In the genomic region with DNA sequence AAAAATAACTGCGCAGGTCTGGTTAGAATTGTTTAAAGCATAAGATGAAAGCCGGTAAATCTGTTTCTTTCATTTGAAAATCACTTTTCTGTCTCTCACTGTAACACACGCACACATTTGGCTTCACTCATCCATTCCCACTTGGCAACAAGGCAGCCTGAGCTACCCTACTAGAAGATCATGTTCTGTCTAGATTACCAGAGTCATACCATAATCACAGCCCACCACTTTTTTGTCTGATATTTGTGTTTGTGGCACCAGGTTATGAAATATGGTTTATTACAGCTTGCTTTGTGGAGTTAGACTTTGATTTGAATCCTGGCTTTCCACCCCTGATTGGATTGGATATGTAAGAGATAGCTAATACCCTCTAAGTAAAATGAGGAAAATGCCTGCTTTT, we compare ENCODE assay signal across 8 cellular contexts. TPM values are rescaled to one million over a fixed set of nuclear protein-coding genes. Genes with fewer than 3 reads are reported as not detected.
DNase-seq lines count a peak whose midpoint lies in the region; ATAC-seq, FAIRE-seq and TF ChIP-seq lines count a peak whose summit lies in the region.

No MANE protein-coding gene starts in this region.

- H2AFZ ChIP-seq in HCT116 (ENCODE audit: low read depth, low read length, poor library complexity, severe bottlenecking) (no peak overlapping the region), K562 (ENCODE audit: low read depth, low read length) (no peak overlapping the region)

- H4K20me1 ChIP-seq in HCT116 (ENCODE audit: insufficient read depth) (no peaks in the 10 kb centered on the region), K562 (replicated peaks; ENCODE audit: control insufficient read depth, insufficient read depth, low read length) (no peaks in the 10 kb centered on the region)

- intact Hi-C loops in HCT116 (cut with micrococcal nuclease) (no loop called here), K562 (cut with micrococcal nuclease) (no loop called here), left lung (cut with DNase I) (loop anchor here in 1 of 2 donors (10.0 kb wide), 1 partner anchor 52 kb away; the partner anchor contains the start of gene G3BP2)

- POLR2A ChIA-PET in HCT116 (lab: Charles Lee): interaction anchor here (1.0 kb wide), 2 partner anchors 10 to 14 kb away, joined by 3 read pairs; no protein-coding TSS in a partner anchor
- POLR2A ChIA-PET in K562 (lab: Yijun Ruan, JAX): interaction anchor here (0.6 to 3.8 kb wide), 3 partner anchors 12 to 20 kb away, joined by 3 to 30 read pairs (median 25); no protein-coding TSS in a partner anchor

- H3K9ac ChIP-seq in HCT116 (ENCODE audit: low read length) (no peak overlapping the region), K562 (ENCODE audit: insufficient read depth in 1 of 2, low read depth in 2 of 2, low read length in 2 of 2) (peak overlapping the region in 1 of 2 experiments; percentile 73; a peak in 1 of 4 replicates)

- TF ChIP-seq EP300 in K562 (IDR thresholded peaks at IDR 0.05; ENCODE audit: low read length): no peak

- no peak for DNase-seq in AG09309 (ENCODE audit: low read depth)
- no peak for DNase-seq in HCT116 (ENCODE audit: low read depth, low spot score)
- peak in 1 of 4 experiments; percentile 18 for DNase-seq in K562 (ENCODE audit: extremely low read depth in 1 of 4, low spot score in 3 of 4)
- DNase-seq in NCI-H345 (lab: John Stamatoyannopoulos, UW): no peak
- DNase-seq in GM19238 (ENCODE audit: insufficient read length, low spot score): no peak
- no peak for DNase-seq in left lung
- no peak for DNase-seq in stimulated activated CD4-positive, alpha-beta T cell treated with anti-CD3 and anti-CD28 coated beads, Interleukin-4, amount 100 ng/mL, for 24 hours

- no TSS peak for BruUV-seq in HCT116 (replicated peaks; lab: Mats Ljungman, UMichigan)
- no TSS peak for BruUV-seq in K562 (replicated peaks; lab: Mats Ljungman, UMichigan)

- H3K9me2 ChIP-seq in HCT116 (ENCODE audit: insufficient read depth): no peaks in the 10 kb centered on the region

- no peak for FAIRE-seq in K562 (lab: Jason Lieb, UNC)

- TF ChIP-seq CTCF in AG09309 (IDR thresholded peaks at IDR 0.05; ENCODE audit: control insufficient read depth, insufficient read depth, low read depth, low read length, missing control alignments): no peak
- no peak for TF ChIP-seq CTCF in HCT116 (IDR thresholded peaks at IDR 0.05 in 2 of 3, conservative IDR thresholded peaks at IDR 0.05 in 1 of 3; ENCODE audit: borderline replicate concordance in 1 of 3, insufficient read depth in 1 of 3, low read depth in 2 of 3, low read length in 2 of 3)
- TF ChIP-seq CTCF in K562 (IDR thresholded peaks at IDR 0.05 in 2 of 3, conservative IDR thresholded peaks at IDR 0.05 in 1 of 3; ENCODE audit: insufficient read depth in 2 of 3, low read depth in 1 of 3, low read length in 3 of 3): no peak
- no peak for TF ChIP-seq CTCF in left lung (IDR thresholded peaks at IDR 0.05)

- H3K79me2 ChIP-seq in HCT116 (ENCODE audit: insufficient read depth, low read length) (peaks cover 83% of the 10 kb centered on the region), K562 (ENCODE audit: control insufficient read depth, insufficient read depth, low read length) (peaks cover 87% of the 10 kb centered on the region)

- H3K9me1 ChIP-seq in K562 (ENCODE audit: control insufficient read depth, insufficient read depth, low read length): no peaks in the 10 kb centered on the region

- H3K4me2 ChIP-seq in HCT116 (ENCODE audit: low read length): peak overlapping the region; percentile 83; the same call in 1 of the 2 replicates
- H3K4me2 ChIP-seq in K562 (ENCODE audit: insufficient read depth, low read length): peak overlapping the region; percentile 94; the same call in 1 of the 2 replicates

- H3K4me1 ChIP-seq in HCT116 (ENCODE audit: control insufficient read depth in 1 of 2, insufficient read depth in 2 of 2, low read length in 2 of 2) (peaks cover 7 to 15% of the 10 kb centered on the region in 2 experiments), K562 (replicated peaks in 1 of 2; ENCODE audit: control insufficient read depth in 2 of 2, insufficient read depth in 2 of 2, low read length in 2 of 2) (peaks cover 14 to 27% of the 10 kb centered on the region in 2 experiments; a peak in 3 of 5 replicates), muscle layer of duodenum (ENCODE audit: control insufficient read depth in 1 of 2, insufficient read depth in 2 of 2, low read length in 2 of 2) (peaks cover 13 to 41% of the 10 kb centered on the region in 2 donors), left lung (peaks cover 26 to 68% of the 10 kb centered on the region in 2 donors)

- H3K27me3 ChIP-seq in HCT116 (ENCODE audit: insufficient read depth, low read length) (no peaks in the 10 kb centered on the region), K562 (ENCODE audit: control insufficient read depth in 2 of 2, insufficient read depth in 2 of 2, low read length in 2 of 2) (no peaks in the 10 kb centered on the region), muscle layer of duodenum (ENCODE audit: low read depth, low read length) (no peaks in the 10 kb centered on the region), left lung (no peaks in the 10 kb centered on the region)

- ATAC-seq in HCT116 (no peak), K562 (no peak), left lung (no peak)

- H3K27ac ChIP-seq in HCT116 (ENCODE audit: low read depth, low read length): no peak overlapping the region
- no peak overlapping the region for H3K27ac ChIP-seq in K562 (ENCODE audit: extremely low read depth, low read depth, low read length)
- peak overlapping the region; percentile 18 for H3K27ac ChIP-seq in muscle layer of duodenum (ENCODE audit: low read length)
- no peak overlapping the region for H3K27ac ChIP-seq in left lung

- H3K36me3 ChIP-seq in HCT116 (ENCODE audit: control insufficient read depth in 1 of 2, insufficient read depth in 2 of 2, low read length in 2 of 2): no peaks in the 10 kb centered on the region
- H3K36me3 ChIP-seq in K562 (ENCODE audit: control insufficient read depth, insufficient read depth, low read length): 0 out of 3 replicates have a peak, but pooled peaks cover 3% of the 10 kb centered on the region
- H3K36me3 ChIP-seq in muscle layer of duodenum (ENCODE audit: control insufficient read depth in 1 of 2, insufficient read depth in 2 of 2, low read length in 2 of 2): peaks cover 0 to 5% of the 10 kb centered on the region in 2 donors
- H3K36me3 ChIP-seq in left lung: no peaks in the 10 kb centered on the region

- CTCF ChIA-PET in HCT116 (lab: Charles Lee) (no interaction called here), K562 (lab: Yijun Ruan, JAX; ENCODE audit: low intra/inter-chr PET ratio) (no interaction called here)

- H3K9me3 ChIP-seq in HCT116 (ENCODE audit: control insufficient read depth in 1 of 2, insufficient read depth in 1 of 2, low read depth in 1 of 2, low read length in 2 of 2) (no peaks in the 10 kb centered on the region), K562 (replicated peaks; ENCODE audit: control insufficient read depth, insufficient read depth, low read depth, low read length) (no peaks in the 10 kb centered on the region), muscle layer of duodenum (ENCODE audit: control insufficient read depth in 1 of 2, low read length in 2 of 2) (no peaks in the 10 kb centered on the region), left lung (no peaks in the 10 kb centered on the region)

- H3K4me3 ChIP-seq in AG09309 (ENCODE audit: control insufficient read depth, low read depth, low read length) (peak overlapping the region; percentile 75), HCT116 (replicated peaks in 1 of 2; ENCODE audit: low read depth in 1 of 2, low read length in 2 of 2) (no peak overlapping the region), K562 (no peak overlapping the region), muscle layer of duodenum (ENCODE audit: low read depth in 1 of 2, low read length in 2 of 2) (peak overlapping the region in 1 of 2 donors; percentile 27), left lung (peak overlapping the region in 1 of 2 donors; percentile 93)

- in situ Hi-C loops in K562 (cut with MboI): no loop called here

- RAD21 ChIA-PET in HCT116 (lab: Charles Lee; ENCODE audit: low non-redundant PET in 1 of 2, low total read pairs in 2 of 2, uncharacterized antibody in 2 of 2, unreplicated experiment in 2 of 2): no interaction called here

- no peak for TF ChIP-seq POLR2A in HCT116 (IDR thresholded peaks at IDR 0.05; ENCODE audit: borderline replicate concordance, extremely low read depth, insufficient read depth, insufficient read length)
- no peak for TF ChIP-seq POLR2A in K562 (conservative IDR thresholded peaks at IDR 0.05)

- 37% methylated on average over 3 of the region's 3 CpGs for WGBS in K562 (ENCODE audit: insufficient coverage, low coverage, missing lambda C conversion rate)

- TF ChIP-seq RAD21 in HCT116 (IDR thresholded peaks at IDR 0.05; ENCODE audit: low read depth) (no peak), K562 (CRISPR knock-in tag; conservative IDR thresholded peaks at IDR 0.05 in 1 of 2, IDR thresholded peaks at IDR 0.05 in 1 of 2) (no peak)

RNA-seq across cellular contexts. Expression of gene USO1, which starts 2.2 kb away (rescaled TPM):
- 72.7 TPM for total RNA-seq in HCT116 (2021; ENCODE audit: unreplicated experiment)
- 24.2 and 28.3 TPM in 2 replicates for polyA plus RNA-seq in HCT116 (2012)
- total RNA-seq in K562 (2011; cell fraction: chromatin; rRNA removed; ENCODE audit: low replicate concordance): 22.0 and 88.8 TPM in 2 replicates
- total RNA-seq in K562 (2011; cell fraction: nucleolus; rRNA removed): 18.5 and 23.9 TPM in 2 replicates
- 33.2 and 59.6 TPM in 2 replicates for total RNA-seq in K562 (2011; cell fraction: nucleoplasm; rRNA removed)
- total RNA-seq in K562 (2014; rRNA removed): 48.5 and 54.0 TPM in 2 replicates
- total RNA-seq in K562 (2014; rRNA removed; fragmentation: Illumina TruSeq; extraction: Trizol): 76.2 and 80.2 TPM in 2 replicates
- total RNA-seq in K562 (2015; rRNA removed; fragmentation: Illumina TruSeq; extraction: Trizol): 68.7 and 72.8 TPM in 2 replicates
- 45.3 and 48.0 TPM in 2 replicates for total RNA-seq in K562 (2021)
- 87.5 and 97.8 TPM in 2 replicates for polyA plus RNA-seq in K562 (2011; rRNA removed)
- 21.2 and 42.2 TPM in 2 replicates for polyA plus RNA-seq in K562 (2011; cell fraction: cytosol; rRNA removed)
- polyA plus RNA-seq in K562 (2011; cell fraction: nucleus; rRNA removed): 15.9 and 30.8 TPM in 2 replicates
- polyA plus RNA-seq in K562 (2012): 40.7 and 71.7 TPM in 2 replicates
- 54.5 and 71.6 TPM in 2 replicates for polyA plus RNA-seq in K562 (2014; fragmentation: Illumina TruSeq; extraction: Trizol)
- polyA plus RNA-seq in K562 (2014; fragmentation: Nextera tagmentation; extraction: Ambion mirVana): 10 to 100 TPM; 19.3 to 22.1 TPM
- polyA plus RNA-seq in K562 (2014; rRNA removed): 44.3 and 45.1 TPM in 2 replicates
- polyA minus RNA-seq in K562 (2011; rRNA and poly(A)+ RNA removed): 69.8 and 96.2 TPM in 2 replicates
- 32.1 and 32.4 TPM in 2 replicates for polyA minus RNA-seq in K562 (2011; cell fraction: cytosol; rRNA and poly(A)+ RNA removed)
- polyA minus RNA-seq in K562 (2011; cell fraction: nucleus; rRNA and poly(A)+ RNA removed): 15.2 and 35.5 TPM in 2 replicates
- total RNA-seq in left lung: 10 to 100 TPM; 64.2 to 72.0 TPM

RNA-seq across cellular contexts. Expression of gene G3BP2, which starts 53.4 kb away (rescaled TPM):
- total RNA-seq in HCT116 (2021; ENCODE audit: unreplicated experiment) (153 TPM), K562 (2014; rRNA removed) (84.6 and 88.9 TPM in 2 replicates), K562 (2014; rRNA removed; fragmentation: Illumina TruSeq; extraction: Trizol) (138 and 159 TPM in 2 replicates), K562 (2015; rRNA removed; fragmentation: Illumina TruSeq; extraction: Trizol) (125 and 130 TPM in 2 replicates), K562 (2021) (143 and 160 TPM in 2 replicates), left lung (100 to 1,000 TPM; 105 to 119 TPM)
- 52.1 and 57.9 TPM in 2 replicates for polyA plus RNA-seq in HCT116 (2012)
- 41.8 and 137 TPM in 2 replicates for total RNA-seq in K562 (2011; cell fraction: chromatin; rRNA removed; ENCODE audit: low replicate concordance)
- total RNA-seq in K562 (2011; cell fraction: nucleolus; rRNA removed): 22.8 and 31.1 TPM in 2 replicates
- 47.7 and 75.6 TPM in 2 replicates for total RNA-seq in K562 (2011; cell fraction: nucleoplasm; rRNA removed)
- polyA plus RNA-seq in K562 (2011; rRNA removed) (90.9 and 141 TPM in 2 replicates), K562 (2014; fragmentation: Illumina TruSeq; extraction: Trizol) (143 and 222 TPM in 2 replicates), K562 (2014; fragmentation: Nextera tagmentation; extraction: Ambion mirVana) (10 to 100 TPM; 25.2 to 36.2 TPM), K562 (2014; rRNA removed) (83.7 and 90.2 TPM in 2 replicates)
- polyA plus RNA-seq in K562 (2011; cell fraction: cytosol; rRNA removed): 28.9 and 47.0 TPM in 2 replicates
- polyA plus RNA-seq in K562 (2011; cell fraction: nucleus; rRNA removed): 23.0 and 34.6 TPM in 2 replicates
- 83.9 and 86.5 TPM in 2 replicates for polyA plus RNA-seq in K562 (2012)
- polyA minus RNA-seq in K562 (2011; rRNA and poly(A)+ RNA removed): 194 and 199 TPM in 2 replicates
- polyA minus RNA-seq in K562 (2011; cell fraction: cytosol; rRNA and poly(A)+ RNA removed): 44.7 and 78.4 TPM in 2 replicates
- 23.4 and 41.5 TPM in 2 replicates for polyA minus RNA-seq in K562 (2011; cell fraction: nucleus; rRNA and poly(A)+ RNA removed)
